Comparison of ENCODE assay signal across 1 cellular context in the genomic region with DNA sequence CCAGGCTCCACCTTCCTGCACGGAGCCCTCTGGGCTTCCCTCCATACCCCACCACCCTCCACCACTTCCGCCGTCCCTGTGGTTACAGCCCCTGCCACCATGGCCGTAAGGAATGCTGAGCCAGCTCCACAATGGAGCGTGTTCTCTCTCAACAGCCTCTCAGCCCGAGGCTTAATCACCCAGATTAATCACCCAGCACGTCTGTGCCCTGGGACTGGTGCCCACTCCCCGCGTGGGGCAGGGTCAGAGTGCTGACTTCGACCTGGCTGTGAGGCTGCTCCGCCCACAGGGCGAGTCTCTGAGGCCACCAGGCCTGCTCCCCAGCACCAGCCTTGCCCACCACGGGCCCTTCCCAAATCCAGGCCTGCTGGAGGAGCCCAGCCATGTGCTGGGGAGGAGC.
TF ChIP-seq lines count a peak whose summit lies in the region.

No MANE protein-coding gene starts in this region.

TF ChIP-seq in SK-N-SH, 30 proteins besides CTCF, POLR2A, EP300 and RAD21 (continued from another document):
- TF ChIP-seq, protein P1, sequence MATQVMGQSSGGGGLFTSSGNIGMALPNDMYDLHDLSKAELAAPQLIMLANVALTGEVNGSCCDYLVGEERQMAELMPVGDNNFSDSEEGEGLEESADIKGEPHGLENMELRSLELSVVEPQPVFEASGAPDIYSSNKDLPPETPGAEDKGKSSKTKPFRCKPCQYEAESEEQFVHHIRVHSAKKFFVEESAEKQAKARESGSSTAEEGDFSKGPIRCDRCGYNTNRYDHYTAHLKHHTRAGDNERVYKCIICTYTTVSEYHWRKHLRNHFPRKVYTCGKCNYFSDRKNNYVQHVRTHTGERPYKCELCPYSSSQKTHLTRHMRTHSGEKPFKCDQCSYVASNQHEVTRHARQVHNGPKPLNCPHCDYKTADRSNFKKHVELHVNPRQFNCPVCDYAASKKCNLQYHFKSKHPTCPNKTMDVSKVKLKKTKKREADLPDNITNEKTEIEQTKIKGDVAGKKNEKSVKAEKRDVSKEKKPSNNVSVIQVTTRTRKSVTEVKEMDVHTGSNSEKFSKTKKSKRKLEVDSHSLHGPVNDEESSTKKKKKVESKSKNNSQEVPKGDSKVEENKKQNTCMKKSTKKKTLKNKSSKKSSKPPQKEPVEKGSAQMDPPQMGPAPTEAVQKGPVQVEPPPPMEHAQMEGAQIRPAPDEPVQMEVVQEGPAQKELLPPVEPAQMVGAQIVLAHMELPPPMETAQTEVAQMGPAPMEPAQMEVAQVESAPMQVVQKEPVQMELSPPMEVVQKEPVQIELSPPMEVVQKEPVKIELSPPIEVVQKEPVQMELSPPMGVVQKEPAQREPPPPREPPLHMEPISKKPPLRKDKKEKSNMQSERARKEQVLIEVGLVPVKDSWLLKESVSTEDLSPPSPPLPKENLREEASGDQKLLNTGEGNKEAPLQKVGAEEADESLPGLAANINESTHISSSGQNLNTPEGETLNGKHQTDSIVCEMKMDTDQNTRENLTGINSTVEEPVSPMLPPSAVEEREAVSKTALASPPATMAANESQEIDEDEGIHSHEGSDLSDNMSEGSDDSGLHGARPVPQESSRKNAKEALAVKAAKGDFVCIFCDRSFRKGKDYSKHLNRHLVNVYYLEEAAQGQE (IDR thresholded peaks at IDR 0.05; ENCODE audit: low read depth, low read length) = no peak
- TF ChIP-seq SIN3A (IDR thresholded peaks at IDR 0.05; ENCODE audit: borderline replicate concordance, low read depth, low read length) (no peak), JUND (IDR thresholded peaks at IDR 0.05) (no peak), TAF1 (IDR thresholded peaks at IDR 0.05; ENCODE audit: borderline replicate concordance, low read depth, low read length) (no peak), RCOR1 (IDR thresholded peaks at IDR 0.05; ENCODE audit: low read length) (no peak), MEF2A (IDR thresholded peaks at IDR 0.05; ENCODE audit: borderline replicate concordance, low read depth) (no peak), FOSL2 (IDR thresholded peaks at IDR 0.05; ENCODE audit: borderline replicate concordance, low read depth) (no peak), IRF3 (IDR thresholded peaks at IDR 0.05; ENCODE audit: low read depth, low read length) (no peak), RXRA (IDR thresholded peaks at IDR 0.05; ENCODE audit: borderline replicate concordance, low read depth) (no peak), ELF1 (IDR thresholded peaks at IDR 0.05) (no peak), NFIC (IDR thresholded peaks at IDR 0.05; ENCODE audit: borderline replicate concordance) (no peak), NRF1 (IDR thresholded peaks at IDR 0.05; ENCODE audit: low read depth, low read length) (no peak), YY1 (IDR thresholded peaks at IDR 0.05; ENCODE audit: low read depth) (no peak)
- TF ChIP-seq, protein P2, sequence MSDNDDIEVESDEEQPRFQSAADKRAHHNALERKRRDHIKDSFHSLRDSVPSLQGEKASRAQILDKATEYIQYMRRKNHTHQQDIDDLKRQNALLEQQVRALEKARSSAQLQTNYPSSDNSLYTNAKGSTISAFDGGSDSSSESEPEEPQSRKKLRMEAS (IDR thresholded peaks at IDR 0.05; ENCODE audit: low read depth) = no peak
- TF ChIP-seq, protein P3, sequence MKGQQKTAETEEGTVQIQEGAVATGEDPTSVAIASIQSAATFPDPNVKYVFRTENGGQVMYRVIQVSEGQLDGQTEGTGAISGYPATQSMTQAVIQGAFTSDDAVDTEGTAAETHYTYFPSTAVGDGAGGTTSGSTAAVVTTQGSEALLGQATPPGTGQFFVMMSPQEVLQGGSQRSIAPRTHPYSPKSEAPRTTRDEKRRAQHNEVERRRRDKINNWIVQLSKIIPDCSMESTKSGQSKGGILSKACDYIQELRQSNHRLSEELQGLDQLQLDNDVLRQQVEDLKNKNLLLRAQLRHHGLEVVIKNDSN (IDR thresholded peaks at IDR 0.05; ENCODE audit: borderline replicate concordance, low read depth) = no peak
